1 cellular context compared by ENCODE assay signal in the genomic region with DNA sequence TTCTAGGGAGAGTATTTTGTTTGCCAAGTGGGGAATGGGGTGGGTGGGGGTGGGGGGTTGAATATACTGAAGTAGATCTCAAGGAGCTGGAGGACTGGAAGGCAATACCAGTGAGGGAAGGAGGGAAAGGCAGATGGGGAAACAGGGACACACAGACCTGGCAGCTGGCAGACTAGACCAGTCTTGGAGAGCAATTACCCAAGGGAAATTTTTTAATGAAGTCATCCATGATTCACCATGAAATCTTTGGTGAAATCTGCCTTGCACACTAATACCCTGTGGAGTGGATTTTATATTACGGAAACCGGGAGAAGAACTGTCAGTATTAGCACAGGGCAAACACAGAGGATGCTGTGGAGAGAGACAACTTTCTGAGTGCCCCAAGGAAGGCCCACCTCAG.
TF ChIP-seq lines count a peak whose summit lies in the region.

No MANE protein-coding gene starts in this region.

TF ChIP-seq in GM23338, 12 proteins besides CTCF, POLR2A, EP300 and RAD21:
- TF ChIP-seq, protein P1, sequence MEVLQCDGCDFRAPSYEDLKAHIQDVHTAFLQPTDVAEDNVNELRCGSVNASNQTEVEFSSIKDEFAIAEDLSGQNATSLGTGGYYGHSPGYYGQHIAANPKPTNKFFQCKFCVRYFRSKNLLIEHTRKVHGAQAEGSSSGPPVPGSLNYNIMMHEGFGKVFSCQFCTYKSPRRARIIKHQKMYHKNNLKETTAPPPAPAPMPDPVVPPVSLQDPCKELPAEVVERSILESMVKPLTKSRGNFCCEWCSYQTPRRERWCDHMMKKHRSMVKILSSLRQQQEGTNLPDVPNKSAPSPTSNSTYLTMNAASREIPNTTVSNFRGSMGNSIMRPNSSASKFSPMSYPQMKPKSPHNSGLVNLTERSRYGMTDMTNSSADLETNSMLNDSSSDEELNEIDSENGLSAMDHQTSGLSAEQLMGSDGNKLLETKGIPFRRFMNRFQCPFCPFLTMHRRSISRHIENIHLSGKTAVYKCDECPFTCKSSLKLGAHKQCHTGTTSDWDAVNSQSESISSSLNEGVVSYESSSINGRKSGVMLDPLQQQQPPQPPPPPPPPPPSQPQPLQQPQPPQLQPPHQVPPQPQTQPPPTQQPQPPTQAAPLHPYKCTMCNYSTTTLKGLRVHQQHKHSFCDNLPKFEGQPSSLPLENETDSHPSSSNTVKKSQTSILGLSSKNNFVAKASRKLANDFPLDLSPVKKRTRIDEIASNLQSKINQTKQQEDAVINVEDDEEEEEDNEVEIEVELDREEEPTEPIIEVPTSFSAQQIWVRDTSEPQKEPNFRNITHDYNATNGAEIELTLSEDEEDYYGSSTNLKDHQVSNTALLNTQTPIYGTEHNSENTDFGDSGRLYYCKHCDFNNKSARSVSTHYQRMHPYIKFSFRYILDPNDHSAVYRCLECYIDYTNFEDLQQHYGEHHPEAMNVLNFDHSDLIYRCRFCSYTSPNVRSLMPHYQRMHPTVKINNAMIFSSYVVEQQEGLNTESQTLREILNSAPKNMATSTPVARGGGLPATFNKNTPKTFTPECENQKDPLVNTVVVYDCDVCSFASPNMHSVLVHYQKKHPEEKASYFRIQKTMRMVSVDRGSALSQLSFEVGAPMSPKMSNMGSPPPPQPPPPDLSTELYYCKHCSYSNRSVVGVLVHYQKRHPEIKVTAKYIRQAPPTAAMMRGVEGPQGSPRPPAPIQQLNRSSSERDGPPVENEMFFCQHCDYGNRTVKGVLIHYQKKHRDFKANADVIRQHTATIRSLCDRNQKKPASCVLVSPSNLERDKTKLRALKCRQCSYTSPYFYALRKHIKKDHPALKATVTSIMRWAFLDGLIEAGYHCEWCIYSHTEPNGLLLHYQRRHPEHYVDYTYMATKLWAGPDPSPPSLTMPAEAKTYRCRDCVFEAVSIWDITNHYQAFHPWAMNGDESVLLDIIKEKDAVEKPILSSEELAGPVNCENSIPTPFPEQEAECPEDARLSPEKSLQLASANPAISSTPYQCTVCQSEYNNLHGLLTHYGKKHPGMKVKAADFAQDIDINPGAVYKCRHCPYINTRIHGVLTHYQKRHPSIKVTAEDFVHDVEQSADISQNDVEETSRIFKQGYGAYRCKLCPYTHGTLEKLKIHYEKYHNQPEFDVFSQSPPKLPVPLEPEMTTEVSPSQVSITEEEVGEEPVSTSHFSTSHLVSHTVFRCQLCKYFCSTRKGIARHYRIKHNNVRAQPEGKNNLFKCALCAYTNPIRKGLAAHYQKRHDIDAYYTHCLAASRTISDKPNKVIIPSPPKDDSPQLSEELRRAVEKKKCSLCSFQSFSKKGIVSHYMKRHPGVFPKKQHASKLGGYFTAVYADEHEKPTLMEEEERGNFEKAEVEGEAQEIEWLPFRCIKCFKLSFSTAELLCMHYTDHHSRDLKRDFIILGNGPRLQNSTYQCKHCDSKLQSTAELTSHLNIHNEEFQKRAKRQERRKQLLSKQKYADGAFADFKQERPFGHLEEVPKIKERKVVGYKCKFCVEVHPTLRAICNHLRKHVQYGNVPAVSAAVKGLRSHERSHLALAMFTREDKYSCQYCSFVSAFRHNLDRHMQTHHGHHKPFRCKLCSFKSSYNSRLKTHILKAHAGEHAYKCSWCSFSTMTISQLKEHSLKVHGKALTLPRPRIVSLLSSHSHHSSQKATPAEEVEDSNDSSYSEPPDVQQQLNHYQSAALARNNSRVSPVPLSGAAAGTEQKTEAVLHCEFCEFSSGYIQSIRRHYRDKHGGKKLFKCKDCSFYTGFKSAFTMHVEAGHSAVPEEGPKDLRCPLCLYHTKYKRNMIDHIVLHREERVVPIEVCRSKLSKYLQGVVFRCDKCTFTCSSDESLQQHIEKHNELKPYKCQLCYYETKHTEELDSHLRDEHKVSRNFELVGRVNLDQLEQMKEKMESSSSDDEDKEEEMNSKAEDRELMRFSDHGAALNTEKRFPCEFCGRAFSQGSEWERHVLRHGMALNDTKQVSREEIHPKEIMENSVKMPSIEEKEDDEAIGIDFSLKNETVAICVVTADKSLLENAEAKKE (CRISPR knock-in tag; IDR thresholded peaks at IDR 0.05): no peak
- TF ChIP-seq, protein P2, sequence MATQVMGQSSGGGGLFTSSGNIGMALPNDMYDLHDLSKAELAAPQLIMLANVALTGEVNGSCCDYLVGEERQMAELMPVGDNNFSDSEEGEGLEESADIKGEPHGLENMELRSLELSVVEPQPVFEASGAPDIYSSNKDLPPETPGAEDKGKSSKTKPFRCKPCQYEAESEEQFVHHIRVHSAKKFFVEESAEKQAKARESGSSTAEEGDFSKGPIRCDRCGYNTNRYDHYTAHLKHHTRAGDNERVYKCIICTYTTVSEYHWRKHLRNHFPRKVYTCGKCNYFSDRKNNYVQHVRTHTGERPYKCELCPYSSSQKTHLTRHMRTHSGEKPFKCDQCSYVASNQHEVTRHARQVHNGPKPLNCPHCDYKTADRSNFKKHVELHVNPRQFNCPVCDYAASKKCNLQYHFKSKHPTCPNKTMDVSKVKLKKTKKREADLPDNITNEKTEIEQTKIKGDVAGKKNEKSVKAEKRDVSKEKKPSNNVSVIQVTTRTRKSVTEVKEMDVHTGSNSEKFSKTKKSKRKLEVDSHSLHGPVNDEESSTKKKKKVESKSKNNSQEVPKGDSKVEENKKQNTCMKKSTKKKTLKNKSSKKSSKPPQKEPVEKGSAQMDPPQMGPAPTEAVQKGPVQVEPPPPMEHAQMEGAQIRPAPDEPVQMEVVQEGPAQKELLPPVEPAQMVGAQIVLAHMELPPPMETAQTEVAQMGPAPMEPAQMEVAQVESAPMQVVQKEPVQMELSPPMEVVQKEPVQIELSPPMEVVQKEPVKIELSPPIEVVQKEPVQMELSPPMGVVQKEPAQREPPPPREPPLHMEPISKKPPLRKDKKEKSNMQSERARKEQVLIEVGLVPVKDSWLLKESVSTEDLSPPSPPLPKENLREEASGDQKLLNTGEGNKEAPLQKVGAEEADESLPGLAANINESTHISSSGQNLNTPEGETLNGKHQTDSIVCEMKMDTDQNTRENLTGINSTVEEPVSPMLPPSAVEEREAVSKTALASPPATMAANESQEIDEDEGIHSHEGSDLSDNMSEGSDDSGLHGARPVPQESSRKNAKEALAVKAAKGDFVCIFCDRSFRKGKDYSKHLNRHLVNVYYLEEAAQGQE (IDR thresholded peaks at IDR 0.05; ENCODE audit: unreplicated experiment): no peak
- no peak for TF ChIP-seq EZH2 (IDR thresholded peaks at IDR 0.05; ENCODE audit: low read depth, unreplicated experiment)
- no peak for TF ChIP-seq POLR2AphosphoS5 (IDR thresholded peaks at IDR 0.05; ENCODE audit: low read depth)
- no peak for TF ChIP-seq JUNB (IDR thresholded peaks at IDR 0.05; ENCODE audit: unreplicated experiment)
- TF ChIP-seq, protein P3, sequence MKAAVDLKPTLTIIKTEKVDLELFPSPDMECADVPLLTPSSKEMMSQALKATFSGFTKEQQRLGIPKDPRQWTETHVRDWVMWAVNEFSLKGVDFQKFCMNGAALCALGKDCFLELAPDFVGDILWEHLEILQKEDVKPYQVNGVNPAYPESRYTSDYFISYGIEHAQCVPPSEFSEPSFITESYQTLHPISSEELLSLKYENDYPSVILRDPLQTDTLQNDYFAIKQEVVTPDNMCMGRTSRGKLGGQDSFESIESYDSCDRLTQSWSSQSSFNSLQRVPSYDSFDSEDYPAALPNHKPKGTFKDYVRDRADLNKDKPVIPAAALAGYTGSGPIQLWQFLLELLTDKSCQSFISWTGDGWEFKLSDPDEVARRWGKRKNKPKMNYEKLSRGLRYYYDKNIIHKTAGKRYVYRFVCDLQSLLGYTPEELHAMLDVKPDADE (IDR thresholded peaks at IDR 0.05): no peak
- TF ChIP-seq EZH2phosphoT487 (IDR thresholded peaks at IDR 0.05; ENCODE audit: unreplicated experiment): no peak
- TF ChIP-seq STAT1 (IDR thresholded peaks at IDR 0.05; ENCODE audit: unreplicated experiment): no peak
